ENCODE assay signal across 12 cellular contexts in genomic region chr20:45037050-45037449, GRCh38.
DNase-seq lines count a peak whose midpoint lies in the region; ATAC-seq, FAIRE-seq and TF ChIP-seq lines count a peak whose summit lies in the region.
"Had no signal": no experiment of that assay in that cellular context is flagged by ENCODE, and none has a peak within 500 bp of the region (broad histone marks: within the 10 kb centered on the region; RNA-seq: fewer than 3 reads in every experiment).

No MANE protein-coding gene starts in this region.

- FAIRE-seq in GM12891 (lab: Jason Lieb, UNC) = no peak
- FAIRE-seq: endometrium, RCC 7860 had no signal

- POLR2A ChIA-PET in activated CD4-positive, alpha-beta T cell treated with anti-CD3 and anti-CD28 coated beads for 36 hours (lab: Charles Lee) = interaction anchor here (1.0 kb wide), 1 partner anchor 77 kb away, joined by 3 read pairs; the partner anchor contains the start of gene TOMM34
- POLR2A ChIA-PET in T-cell (lab: Charles Lee) = no interaction called here

- H3K36me3 Mint-ChIP-seq in activated CD4-positive, alpha-beta T cell treated with anti-CD3 and anti-CD28 coated beads for 36 hours (ENCODE audit: low read depth) = peaks cover 58% of the 10 kb centered on the region
- peaks cover 44% of the 10 kb centered on the region for H3K36me3 Mint-ChIP-seq in T-cell
- H3K36me3 Mint-ChIP-seq in stimulated activated effector memory CD8-positive, alpha-beta T cell treated with anti-CD3 and anti-CD28 coated beads, Interleukin-12 subunit alpha, Interleukin-12 subunit beta, amount 100 ng/mL, for 72 hours = peaks cover 78% of the 10 kb centered on the region
- peaks cover 58% of the 10 kb centered on the region for H3K36me3 Mint-ChIP-seq in stimulated activated memory B cell treated with anti-CD40 and anti-IgM and Interleukin-4, amounts not matched to agents 10 μg/mL and 1 μg/mL and 100 μg/mL, for 72 hours

- no peak overlapping the region for H3K4me3 ChIP-seq in fibroblast of pulmonary artery (replicated peaks; ENCODE audit: low read depth, low read length)

- CTCF ChIA-PET in activated CD4-positive, alpha-beta T cell treated with anti-CD3 and anti-CD28 coated beads for 36 hours (lab: Charles Lee) = interaction anchor here (0.6 to 9.7 kb wide), 4 partner anchors 19 to 776 kb away, joined by 3 to 136 read pairs (median 3); no protein-coding TSS in a partner anchor
- CTCF ChIA-PET in T-cell (lab: Charles Lee) = interaction anchor here in 1 of 2 donors (0.6 kb wide), 1 partner anchor 40 kb away, joined by 3 read pairs; no protein-coding TSS in a partner anchor

- no peak for ATAC-seq in activated CD4-positive, alpha-beta T cell treated with anti-CD3 and anti-CD28 coated beads for 36 hours
- no peak for ATAC-seq in T-cell (replicated peaks in 1 of 4)
- no peak for ATAC-seq in stimulated activated effector memory CD8-positive, alpha-beta T cell treated with anti-CD3 and anti-CD28 coated beads, Interleukin-12 subunit alpha, Interleukin-12 subunit beta, amount 100 ng/mL, for 72 hours
- ATAC-seq in stimulated activated memory B cell treated with anti-CD40 and anti-IgM and Interleukin-4, amounts not matched to agents 10 μg/mL and 1 μg/mL and 100 μg/mL, for 72 hours = no peak

- no peaks in the 10 kb centered on the region for H3K27me3 Mint-ChIP-seq in activated CD4-positive, alpha-beta T cell treated with anti-CD3 and anti-CD28 coated beads for 36 hours
- no peaks in the 10 kb centered on the region for H3K27me3 Mint-ChIP-seq in T-cell
- H3K27me3 Mint-ChIP-seq in stimulated activated memory B cell treated with anti-CD40 and anti-IgM and Interleukin-4, amounts not matched to agents 10 μg/mL and 1 μg/mL and 100 μg/mL, for 72 hours = no peaks in the 10 kb centered on the region

- no peaks in the 10 kb centered on the region for H3K9me3 Mint-ChIP-seq in activated CD4-positive, alpha-beta T cell treated with anti-CD3 and anti-CD28 coated beads for 36 hours (ENCODE audit: low read depth)
- H3K9me3 Mint-ChIP-seq in T-cell = no peaks in the 10 kb centered on the region
- H3K9me3 Mint-ChIP-seq in stimulated activated effector memory CD8-positive, alpha-beta T cell treated with anti-CD3 and anti-CD28 coated beads, Interleukin-12 subunit alpha, Interleukin-12 subunit beta, amount 100 ng/mL, for 72 hours = no peaks in the 10 kb centered on the region
- no peaks in the 10 kb centered on the region for H3K9me3 Mint-ChIP-seq in stimulated activated memory B cell treated with anti-CD40 and anti-IgM and Interleukin-4, amounts not matched to agents 10 μg/mL and 1 μg/mL and 100 μg/mL, for 72 hours

- peaks cover 86% of the 10 kb centered on the region for H3K4me1 Mint-ChIP-seq in activated CD4-positive, alpha-beta T cell treated with anti-CD3 and anti-CD28 coated beads for 36 hours
- peaks cover 88 to 93% (median 89%) of the 10 kb centered on the region in 3 donors for H3K4me1 Mint-ChIP-seq in T-cell
- H3K4me1 Mint-ChIP-seq in stimulated activated effector memory CD8-positive, alpha-beta T cell treated with anti-CD3 and anti-CD28 coated beads, Interleukin-12 subunit alpha, Interleukin-12 subunit beta, amount 100 ng/mL, for 72 hours = peaks cover 73% of the 10 kb centered on the region
- peaks cover 63% of the 10 kb centered on the region for H3K4me1 Mint-ChIP-seq in stimulated activated memory B cell treated with anti-CD40 and anti-IgM and Interleukin-4, amounts not matched to agents 10 μg/mL and 1 μg/mL and 100 μg/mL, for 72 hours

- TF ChIP-seq CTCF in fibroblast of pulmonary artery (IDR thresholded peaks at IDR 0.05; ENCODE audit: low read length, missing control alignments) = no peak

- intact Hi-C loops in activated CD4-positive, alpha-beta T cell treated with anti-CD3 and anti-CD28 coated beads for 36 hours (cut with DNase I, micrococcal nuclease) = loop anchor here (2.0 to 5.0 kb wide), 3 partner anchors 14 to 70 kb away; partner anchors contain the start of gene STK4 (in 1 of the 2)

- no peak for TF ChIP-seq POLR2A in GM12891 (IDR thresholded peaks at IDR 0.05; ENCODE audit: low read depth, low read length)

- peak overlapping the region; percentile 83 for H3K27ac Mint-ChIP-seq in activated CD4-positive, alpha-beta T cell treated with anti-CD3 and anti-CD28 coated beads for 36 hours
- H3K27ac Mint-ChIP-seq in T-cell = peak overlapping the region; percentile 62 to 79
- H3K27ac Mint-ChIP-seq in stimulated activated effector memory CD8-positive, alpha-beta T cell treated with anti-CD3 and anti-CD28 coated beads, Interleukin-12 subunit alpha, Interleukin-12 subunit beta, amount 100 ng/mL, for 72 hours = peak overlapping the region; percentile 46
- H3K27ac Mint-ChIP-seq in stimulated activated memory B cell treated with anti-CD40 and anti-IgM and Interleukin-4, amounts not matched to agents 10 μg/mL and 1 μg/mL and 100 μg/mL, for 72 hours = no peak overlapping the region

- H3K4me3 Mint-ChIP-seq in activated CD4-positive, alpha-beta T cell treated with anti-CD3 and anti-CD28 coated beads for 36 hours = no peak overlapping the region
- peak overlapping the region in 1 of 3 donors; percentile 14 for H3K4me3 Mint-ChIP-seq in T-cell
- H3K4me3 Mint-ChIP-seq in stimulated activated effector memory CD8-positive, alpha-beta T cell treated with anti-CD3 and anti-CD28 coated beads, Interleukin-12 subunit alpha, Interleukin-12 subunit beta, amount 100 ng/mL, for 72 hours = no peak overlapping the region
- no peak overlapping the region for H3K4me3 Mint-ChIP-seq in stimulated activated memory B cell treated with anti-CD40 and anti-IgM and Interleukin-4, amounts not matched to agents 10 μg/mL and 1 μg/mL and 100 μg/mL, for 72 hours

- no peak for DNase-seq in activated CD4-positive, alpha-beta T cell treated with anti-CD3 and anti-CD28 coated beads for 36 hours
- DNase-seq in activated CD4-positive, alpha-beta T cell treated with anti-CD3 and anti-CD28 coated beads for 48 hours = no peak
- DNase-seq in T-cell (no peak), fibroblast of pulmonary artery (ENCODE audit: low read depth) (peak; percentile 63), GM12891 (ENCODE audit: insufficient read length, low spot score) (no peak), glomerular visceral epithelial cell (ENCODE audit: extremely low spot score) (no peak)
- DNase-seq in stimulated activated effector memory CD8-positive, alpha-beta T cell treated with anti-CD3 and anti-CD28 coated beads, Interleukin-12 subunit alpha, Interleukin-12 subunit beta, amount 100 ng/mL, for 72 hours (ENCODE audit: low spot score in 2 of 2) = no peak
- DNase-seq: activated CD8-positive, alpha-beta memory T cell treated with anti-CD3 and anti-CD28 coated beads, Interleukin-2, amount 50 U/mL, for 48 hours; stimulated activated CD4-positive, alpha-beta T cell treated with anti-CD3 and anti-CD28 coated beads, Interleukin-4, amount 100 ng/mL, for 24 hours had no signal

TF ChIP-seq in GM12891, 5 proteins besides CTCF, POLR2A, EP300 and RAD21:
- TF ChIP-seq POU2F2 (IDR thresholded peaks at IDR 0.05; ENCODE audit: low read depth, low read length) = no peak
- no peak for TF ChIP-seq POLR2AphosphoS5 (IDR thresholded peaks at IDR 0.05; ENCODE audit: low read depth, low read length)
- TF ChIP-seq TAF1 (IDR thresholded peaks at IDR 0.05; ENCODE audit: low read depth, low read length) = no peak
- no peak for TF ChIP-seq PAX5 (IDR thresholded peaks at IDR 0.05; ENCODE audit: insufficient read depth, low read length, severe bottlenecking)
- no peak for TF ChIP-seq SPI1 (IDR thresholded peaks at IDR 0.05; ENCODE audit: low read depth, low read length)
TF ChIP-seq in GM12891: peak in this region for 0.
